ENCODE assay signal across 16 cellular contexts in the genomic region with DNA sequence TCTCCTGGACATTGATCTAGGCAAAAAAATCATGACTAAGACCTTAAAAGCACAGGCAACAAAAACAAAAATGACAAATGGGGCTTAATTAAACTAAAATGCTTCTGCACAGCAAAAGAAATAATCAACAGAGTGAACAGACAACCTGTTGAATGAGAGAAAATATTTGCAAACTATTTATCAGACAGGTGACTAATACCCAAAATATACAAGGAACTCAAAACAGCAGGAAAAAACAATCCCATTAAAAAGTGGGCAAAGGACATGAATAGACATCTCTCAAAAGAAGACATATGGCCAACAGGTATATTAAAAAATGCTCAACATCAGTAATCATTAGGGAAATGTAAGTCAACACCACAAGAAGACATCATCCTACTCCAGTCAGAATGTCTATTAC.
"Had no signal": no experiment of that assay in that cellular context is flagged by ENCODE, and none has a peak within 500 bp of the region (broad histone marks: within the 10 kb centered on the region; RNA-seq: fewer than 3 reads in every experiment).

No MANE protein-coding gene starts in this region.

- DNase-seq: cortex of kidney; dorsolateral prefrontal cortex; effector CD8-positive, alpha-beta T cell; kidney glomerular epithelial cell; mucosa of descending colon; naive thymus-derived CD8-positive, alpha-beta T cell; posterior cingulate gyrus; sigmoid colon; stimulated activated CD4-positive, alpha-beta T cell treated with anti-CD3 and anti-CD28 coated beads, Interleukin-12 subunit alpha, Interleukin-12 subunit beta, amount 100 ng/mL, for 4 hours; stimulated activated CD4-positive, alpha-beta T cell treated with anti-CD3 and anti-CD28 coated beads, Interleukin-2, amount 100 ng/mL, for 48 hours; stimulated activated naive CD4-positive, alpha-beta T cell treated with Interleukin-2 at 50 U/mL for 16 hours had no signal

- H3K27me3 ChIP-seq: dorsolateral prefrontal cortex, esophagus muscularis mucosa, neutrophil, right atrium auricular region, sigmoid colon had no signal

- H3K27ac ChIP-seq: dorsolateral prefrontal cortex, esophagus muscularis mucosa, neutrophil, right atrium auricular region, sigmoid colon, skin epidermis had no signal

- H3K4me1 ChIP-seq: esophagus muscularis mucosa, right atrium auricular region, sigmoid colon had no signal

- H3K4me3 Mint-ChIP-seq: naive thymus-derived CD8-positive, alpha-beta T cell had no signal

- H3K27ac Mint-ChIP-seq: naive thymus-derived CD8-positive, alpha-beta T cell had no signal

- ATAC-seq: left lobe of liver; mucosa of descending colon; naive thymus-derived CD8-positive, alpha-beta T cell had no signal

- H3K36me3 ChIP-seq: esophagus muscularis mucosa, neutrophil, right atrium auricular region, sigmoid colon had no signal

- H3K4me3 ChIP-seq: dorsolateral prefrontal cortex, esophagus muscularis mucosa, mucosa of descending colon, right atrium auricular region, sigmoid colon, skin epidermis had no signal

- H3K9me3 ChIP-seq: neutrophil had no signal

- H3K4me1 Mint-ChIP-seq: naive thymus-derived CD8-positive, alpha-beta T cell had no signal
